ENCODE assay signal across 9 cellular contexts in the genomic region with DNA sequence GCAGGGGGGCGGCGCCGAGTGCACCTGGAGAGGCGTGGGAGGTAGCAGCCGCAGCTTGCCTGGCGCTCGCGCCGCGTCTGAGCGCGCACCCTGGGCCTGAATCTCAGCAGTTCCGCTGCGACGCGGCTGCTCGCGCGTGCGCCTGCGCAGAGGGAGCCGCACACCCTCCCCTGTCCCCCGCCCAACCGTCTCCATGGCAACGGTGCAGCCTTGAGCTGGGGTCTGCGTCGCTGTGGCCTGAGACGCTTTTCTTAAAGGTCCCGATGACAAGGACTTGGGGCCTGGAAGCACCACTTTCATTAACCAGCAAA. TPM values are rescaled to one million over a fixed set of nuclear protein-coding genes. Genes with fewer than 3 reads are reported as not detected.
DNase-seq lines count a peak whose midpoint lies in the region; ATAC-seq, FAIRE-seq and TF ChIP-seq lines count a peak whose summit lies in the region.
"Had no signal": no experiment of that assay in that cellular context is flagged by ENCODE, and none has a peak within 500 bp of the region (broad histone marks: within the 10 kb centered on the region; RNA-seq: fewer than 3 reads in every experiment).

Gene PNMA8B, minus strand, starts transcription at position 79 of the 311 bp plus-strand sequence. CDS start 402 bp downstream, outside the sequence.

- H3K9ac ChIP-seq in kidney (ENCODE audit: low read length in 2 of 2): no peak within 1 kb of the TSS

- H3K36me3 ChIP-seq in kidney (ENCODE audit: control insufficient read depth in 1 of 2, insufficient read depth in 2 of 2, low read length in 2 of 2): no peaks in the 10 kb centered on the region

- H3K9me3 ChIP-seq in kidney (ENCODE audit: control insufficient read depth in 1 of 2, low read length in 2 of 2): no peaks in the 10 kb centered on the region

- no peak for ATAC-seq in HG02938 (IDR thresholded peaks at IDR 0.05; ENCODE audit: unreplicated experiment)
- ATAC-seq in GM21737 (IDR thresholded peaks at IDR 0.05; ENCODE audit: unreplicated experiment): no peak

- H3K4me3 ChIP-seq in cardiac fibroblast (replicated peaks in 1 of 2; ENCODE audit: low read depth in 2 of 2, low read length in 2 of 2) (peak within 1 kb of the TSS in 1 of 2 donors; percentile 31), kidney (ENCODE audit: low read length in 2 of 2) (no peak within 1 kb of the TSS)

- intact Hi-C loops in kidney (cut with DNase I): no loop called here

- H3K4me1 ChIP-seq in kidney (ENCODE audit: control insufficient read depth in 1 of 2, insufficient read depth in 1 of 2, low read depth in 1 of 2, low read length in 2 of 2): peaks cover 0 to 5% of the 10 kb centered on the region in 2 donors

- no peak within 1 kb of the TSS for H3K27ac ChIP-seq in kidney (ENCODE audit: low read depth in 2 of 2, low read length in 2 of 2)

- peak; percentile 81 for DNase-seq in GM03348 (ENCODE audit: low spot score)
- DNase-seq in NCI-H748 treated with DMSO at 0.1 percent for 48 hours (lab: John Stamatoyannopoulos, UW): peak; percentile 75
- peak; percentile 26 to 61 for DNase-seq in cardiac fibroblast (ENCODE audit: low read depth in 2 of 2)
- peak; percentile 90 for DNase-seq in kidney
- peak; percentile 47 for DNase-seq in stimulated activated CD8-positive, alpha-beta memory T cell treated with anti-CD3 and anti-CD28 coated beads, Interleukin-4, amount 100 ng/mL, for 48 hours
- no peak for DNase-seq in HuH-7.5 (ENCODE audit: low spot score)

- TF ChIP-seq CTCF in cardiac fibroblast (IDR thresholded peaks at IDR 0.05; ENCODE audit: low read depth, low read length) (no peak), kidney (IDR thresholded peaks at IDR 0.05; ENCODE audit: borderline replicate concordance, extremely low read depth, insufficient read depth) (no peak)

- FAIRE-seq in kidney (lab: Jason Lieb, UNC): no peak
- FAIRE-seq: endometrium had no signal

RNA-seq across cellular contexts. Expression of gene PNMA8B, which starts in this region (rescaled TPM):
- 1.3 TPM for total RNA-seq in kidney
- polyA plus RNA-seq in kidney (ENCODE audit: insufficient read depth, low read depth, low replicate concordance): 0.67 TPM
